ENCODE assay signal across 19 cellular contexts in genomic region chr10:67005981-67006380, GRCh38.
"Had no signal": no experiment of that assay in that cellular context is flagged by ENCODE, and none has a peak within 500 bp of the region (broad histone marks: within the 10 kb centered on the region; RNA-seq: fewer than 3 reads in every experiment).

No MANE protein-coding gene starts in this region.

- DNase-seq: hypothalamus; immature natural killer cell; islet precursor cell; left ventricle myocardium inferior; mesendoderm; naive B cell; natural killer cell; nephron progenitor cell; ovary; right lobe of liver; stimulated activated CD4-positive, alpha-beta T cell treated with anti-CD3 and anti-CD28 coated beads, Interleukin-1b, Interleukin-23, amount 100 ng/mL, for 48 hours; stimulated activated CD4-positive, alpha-beta T cell treated with anti-CD3 and anti-CD28 coated beads, Interleukin-2, amount 100 ng/mL, for 48 hours; stimulated activated CD4-positive, alpha-beta T cell treated with anti-CD3 and anti-CD28 coated beads, Interleukin-4, amount 100 ng/mL, for 4 hours; stimulated activated CD8-positive, alpha-beta memory T cell treated with anti-CD3 and anti-CD28 coated beads, Interleukin-4, amount 100 ng/mL, for 48 hours; stimulated activated naive CD4-positive, alpha-beta T cell treated with Interleukin-2 at 50 U/mL for 16 hours; stimulated activated naive CD8-positive, alpha-beta T cell treated with anti-CD3 and anti-CD28 coated beads, Interleukin-15, amount 100 ng/mL, for 72 hours; substantia nigra; uterus had no signal

- ATAC-seq: natural killer cell; right lobe of liver; stimulated activated memory B cell treated with anti-CD40 and anti-IgM and Interleukin-4, amounts not matched to agents 10 μg/mL and 1 μg/mL and 100 μg/mL, for 72 hours; stimulated activated naive CD8-positive, alpha-beta T cell treated with anti-CD3 and anti-CD28 coated beads, Interleukin-15, amount 100 ng/mL, for 72 hours had no signal
